In the genomic region with DNA sequence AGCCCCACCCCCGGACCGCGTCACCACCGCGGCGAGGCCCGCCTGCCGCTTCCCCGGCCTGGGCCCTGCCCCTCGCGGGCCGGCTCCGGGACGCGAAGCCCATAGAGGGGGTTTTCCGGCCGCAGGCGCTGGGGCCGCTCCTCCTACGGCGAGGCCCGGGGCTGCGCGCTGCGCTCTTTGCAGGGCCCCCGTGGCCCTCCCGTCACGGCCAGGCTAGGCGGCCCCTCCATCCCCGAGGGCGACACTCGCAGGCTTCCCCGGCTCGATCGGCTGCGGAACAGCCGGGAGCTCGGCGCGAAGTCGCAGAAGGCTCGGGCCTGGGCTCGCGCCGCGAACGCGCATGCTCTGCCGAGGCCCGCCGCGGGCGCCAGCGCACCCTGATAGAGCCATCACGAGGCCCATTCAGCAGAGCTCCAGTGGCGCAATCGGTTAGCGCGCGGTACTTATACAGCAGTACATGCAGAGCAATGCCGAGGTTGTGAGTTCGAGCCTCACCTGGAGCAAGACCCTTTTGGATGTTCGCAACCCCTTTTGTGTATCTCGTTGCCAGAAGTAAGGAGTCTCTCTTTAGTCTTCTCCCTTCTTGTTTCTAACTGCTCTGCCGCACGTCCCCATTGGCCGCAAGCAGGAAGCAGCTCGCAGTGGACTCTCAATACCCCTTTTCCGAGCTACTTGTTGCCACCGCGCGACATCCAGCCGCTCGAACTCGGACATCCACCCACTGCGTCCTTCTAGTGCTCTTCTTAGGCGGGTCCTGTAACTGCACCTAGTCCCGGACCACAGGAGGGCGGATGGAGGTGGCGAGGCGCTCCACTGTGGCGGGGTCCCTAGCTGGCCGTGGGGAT, we compare ENCODE assay signal across 1 cellular context.
TF ChIP-seq lines count a peak whose summit lies in the region.

No MANE protein-coding gene starts in this region.

TF ChIP-seq in K562, 482 proteins besides CTCF, POLR2A, EP300 and RAD21 (continued from another document and continues in another):
- peak; percentile 21; the same call in 1 of the 2 replicates for TF ChIP-seq STAT5A (IDR thresholded peaks at IDR 0.05; ENCODE audit: borderline replicate concordance, low read length)
- TF ChIP-seq ZNF444 (CRISPR knock-in tag; IDR thresholded peaks at IDR 0.05), result no peak
- TF ChIP-seq HNRNPLL (IDR thresholded peaks at IDR 0.05; ENCODE audit: low read depth, low read length, poor library complexity, severe bottlenecking), result peak; percentile 62
- TF ChIP-seq ZNF197 (CRISPR knock-in tag; IDR thresholded peaks at IDR 0.05; ENCODE audit: low read depth), result no peak; the same call in 1 of the 2 replicates
- TF ChIP-seq POLR2AphosphoS2 (IDR thresholded peaks at IDR 0.05; ENCODE audit: low read length), result no peak
- peak; percentile 66; the same call in 1 of the 2 replicates for TF ChIP-seq HNRNPL (IDR thresholded peaks at IDR 0.05; ENCODE audit: low read depth, low read length)
- peak; percentile 100 for TF ChIP-seq TBP (optimal IDR thresholded peaks at IDR 0.05; ENCODE audit: low read depth, low read length)
- TF ChIP-seq TFAM (CRISPR knock-in tag; conservative IDR thresholded peaks at IDR 0.05), result no peak
- peak; percentile 78; the same call in 1 of the 2 replicates for TF ChIP-seq GATAD2B (IDR thresholded peaks at IDR 0.05; ENCODE audit: borderline replicate concordance)
- TF ChIP-seq TARDBP (IDR thresholded peaks at IDR 0.05), result peak; percentile 70
- no peak for TF ChIP-seq NELFE (IDR thresholded peaks at IDR 0.05; ENCODE audit: insufficient read depth, insufficient read length)
- peak; percentile 19 for TF ChIP-seq SAP30 (IDR thresholded peaks at IDR 0.05; ENCODE audit: borderline replicate concordance, insufficient read depth, low read depth, low read length, poor library complexity, severe bottlenecking)
- peak; percentile 65 for TF ChIP-seq ZBTB8A (IDR thresholded peaks at IDR 0.05; ENCODE audit: partially characterized antibody)
- TF ChIP-seq ZNF3 (CRISPR knock-in tag; IDR thresholded peaks at IDR 0.05), result no peak
- peak in 1 of 2 experiments; percentile 53; a peak in 1 of 4 replicates for TF ChIP-seq RCOR1 (IDR thresholded peaks at IDR 0.05; ENCODE audit: borderline replicate concordance in 1 of 2, low read depth in 2 of 2, low read length in 2 of 2)
- TF ChIP-seq, protein P1, sequence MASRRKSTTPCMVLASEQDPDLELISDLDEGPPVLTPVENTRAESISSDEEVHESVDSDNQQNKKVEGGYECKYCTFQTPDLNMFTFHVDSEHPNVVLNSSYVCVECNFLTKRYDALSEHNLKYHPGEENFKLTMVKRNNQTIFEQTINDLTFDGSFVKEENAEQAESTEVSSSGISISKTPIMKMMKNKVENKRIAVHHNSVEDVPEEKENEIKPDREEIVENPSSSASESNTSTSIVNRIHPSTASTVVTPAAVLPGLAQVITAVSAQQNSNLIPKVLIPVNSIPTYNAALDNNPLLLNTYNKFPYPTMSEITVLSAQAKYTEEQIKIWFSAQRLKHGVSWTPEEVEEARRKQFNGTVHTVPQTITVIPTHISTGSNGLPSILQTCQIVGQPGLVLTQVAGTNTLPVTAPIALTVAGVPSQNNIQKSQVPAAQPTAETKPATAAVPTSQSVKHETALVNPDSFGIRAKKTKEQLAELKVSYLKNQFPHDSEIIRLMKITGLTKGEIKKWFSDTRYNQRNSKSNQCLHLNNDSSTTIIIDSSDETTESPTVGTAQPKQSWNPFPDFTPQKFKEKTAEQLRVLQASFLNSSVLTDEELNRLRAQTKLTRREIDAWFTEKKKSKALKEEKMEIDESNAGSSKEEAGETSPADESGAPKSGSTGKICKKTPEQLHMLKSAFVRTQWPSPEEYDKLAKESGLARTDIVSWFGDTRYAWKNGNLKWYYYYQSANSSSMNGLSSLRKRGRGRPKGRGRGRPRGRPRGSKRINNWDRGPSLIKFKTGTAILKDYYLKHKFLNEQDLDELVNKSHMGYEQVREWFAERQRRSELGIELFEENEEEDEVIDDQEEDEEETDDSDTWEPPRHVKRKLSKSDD (conservative IDR thresholded peaks at IDR 0.05; ENCODE audit: low read length), result peak; percentile 60; the same call in 1 of the 2 replicates
- TF ChIP-seq NR2F6 (CRISPR knock-in tag; IDR thresholded peaks at IDR 0.05), result no peak
- TF ChIP-seq KLF6 (CRISPR knock-in tag; IDR thresholded peaks at IDR 0.05; ENCODE audit: borderline replicate concordance), result no peak
- TF ChIP-seq, protein P2, sequence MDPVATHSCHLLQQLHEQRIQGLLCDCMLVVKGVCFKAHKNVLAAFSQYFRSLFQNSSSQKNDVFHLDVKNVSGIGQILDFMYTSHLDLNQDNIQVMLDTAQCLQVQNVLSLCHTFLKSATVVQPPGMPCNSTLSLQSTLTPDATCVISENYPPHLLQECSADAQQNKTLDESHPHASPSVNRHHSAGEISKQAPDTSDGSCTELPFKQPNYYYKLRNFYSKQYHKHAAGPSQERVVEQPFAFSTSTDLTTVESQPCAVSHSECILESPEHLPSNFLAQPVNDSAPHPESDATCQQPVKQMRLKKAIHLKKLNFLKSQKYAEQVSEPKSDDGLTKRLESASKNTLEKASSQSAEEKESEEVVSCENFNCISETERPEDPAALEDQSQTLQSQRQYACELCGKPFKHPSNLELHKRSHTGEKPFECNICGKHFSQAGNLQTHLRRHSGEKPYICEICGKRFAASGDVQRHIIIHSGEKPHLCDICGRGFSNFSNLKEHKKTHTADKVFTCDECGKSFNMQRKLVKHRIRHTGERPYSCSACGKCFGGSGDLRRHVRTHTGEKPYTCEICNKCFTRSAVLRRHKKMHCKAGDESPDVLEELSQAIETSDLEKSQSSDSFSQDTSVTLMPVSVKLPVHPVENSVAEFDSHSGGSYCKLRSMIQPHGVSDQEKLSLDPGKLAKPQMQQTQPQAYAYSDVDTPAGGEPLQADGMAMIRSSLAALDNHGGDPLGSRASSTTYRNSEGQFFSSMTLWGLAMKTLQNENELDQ (CRISPR knock-in tag; IDR thresholded peaks at IDR 0.05; ENCODE audit: borderline replicate concordance), result no peak
- TF ChIP-seq, protein P3, sequence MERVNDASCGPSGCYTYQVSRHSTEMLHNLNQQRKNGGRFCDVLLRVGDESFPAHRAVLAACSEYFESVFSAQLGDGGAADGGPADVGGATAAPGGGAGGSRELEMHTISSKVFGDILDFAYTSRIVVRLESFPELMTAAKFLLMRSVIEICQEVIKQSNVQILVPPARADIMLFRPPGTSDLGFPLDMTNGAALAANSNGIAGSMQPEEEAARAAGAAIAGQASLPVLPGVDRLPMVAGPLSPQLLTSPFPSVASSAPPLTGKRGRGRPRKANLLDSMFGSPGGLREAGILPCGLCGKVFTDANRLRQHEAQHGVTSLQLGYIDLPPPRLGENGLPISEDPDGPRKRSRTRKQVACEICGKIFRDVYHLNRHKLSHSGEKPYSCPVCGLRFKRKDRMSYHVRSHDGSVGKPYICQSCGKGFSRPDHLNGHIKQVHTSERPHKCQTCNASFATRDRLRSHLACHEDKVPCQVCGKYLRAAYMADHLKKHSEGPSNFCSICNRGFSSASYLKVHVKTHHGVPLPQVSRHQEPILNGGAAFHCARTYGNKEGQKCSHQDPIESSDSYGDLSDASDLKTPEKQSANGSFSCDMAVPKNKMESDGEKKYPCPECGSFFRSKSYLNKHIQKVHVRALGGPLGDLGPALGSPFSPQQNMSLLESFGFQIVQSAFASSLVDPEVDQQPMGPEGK (CRISPR knock-in tag; IDR thresholded peaks at IDR 0.05; ENCODE audit: borderline replicate concordance), result no peak
- TF ChIP-seq SLC30A9 (CRISPR knock-in tag; IDR thresholded peaks at IDR 0.05), result no peak
- TF ChIP-seq MYNN (IDR thresholded peaks at IDR 0.05), result no peak
- no peak for TF ChIP-seq MYNN (CRISPR knock-in tag; IDR thresholded peaks at IDR 0.05)
- TF ChIP-seq PCBP1 (IDR thresholded peaks at IDR 0.05; ENCODE audit: low read depth, low read length, poor library complexity, severe bottlenecking), result no peak
- TF ChIP-seq PML (IDR thresholded peaks at IDR 0.05; ENCODE audit: low read length), result 0 out of 2 replicates have a peak, but pooled peaks have one; percentile 34
- peak; percentile 94; the same call in 1 of the 2 replicates for TF ChIP-seq SREBF2 (CRISPR knock-in tag; IDR thresholded peaks at IDR 0.05)
- TF ChIP-seq, protein P4, sequence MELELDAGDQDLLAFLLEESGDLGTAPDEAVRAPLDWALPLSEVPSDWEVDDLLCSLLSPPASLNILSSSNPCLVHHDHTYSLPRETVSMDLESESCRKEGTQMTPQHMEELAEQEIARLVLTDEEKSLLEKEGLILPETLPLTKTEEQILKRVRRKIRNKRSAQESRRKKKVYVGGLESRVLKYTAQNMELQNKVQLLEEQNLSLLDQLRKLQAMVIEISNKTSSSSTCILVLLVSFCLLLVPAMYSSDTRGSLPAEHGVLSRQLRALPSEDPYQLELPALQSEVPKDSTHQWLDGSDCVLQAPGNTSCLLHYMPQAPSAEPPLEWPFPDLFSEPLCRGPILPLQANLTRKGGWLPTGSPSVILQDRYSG (tag; conservative IDR thresholded peaks at IDR 0.05; ENCODE audit: low read depth), result no peak
- TF ChIP-seq SMARCA4 (IDR thresholded peaks at IDR 0.05), result no peak
- TF ChIP-seq, protein P5, sequence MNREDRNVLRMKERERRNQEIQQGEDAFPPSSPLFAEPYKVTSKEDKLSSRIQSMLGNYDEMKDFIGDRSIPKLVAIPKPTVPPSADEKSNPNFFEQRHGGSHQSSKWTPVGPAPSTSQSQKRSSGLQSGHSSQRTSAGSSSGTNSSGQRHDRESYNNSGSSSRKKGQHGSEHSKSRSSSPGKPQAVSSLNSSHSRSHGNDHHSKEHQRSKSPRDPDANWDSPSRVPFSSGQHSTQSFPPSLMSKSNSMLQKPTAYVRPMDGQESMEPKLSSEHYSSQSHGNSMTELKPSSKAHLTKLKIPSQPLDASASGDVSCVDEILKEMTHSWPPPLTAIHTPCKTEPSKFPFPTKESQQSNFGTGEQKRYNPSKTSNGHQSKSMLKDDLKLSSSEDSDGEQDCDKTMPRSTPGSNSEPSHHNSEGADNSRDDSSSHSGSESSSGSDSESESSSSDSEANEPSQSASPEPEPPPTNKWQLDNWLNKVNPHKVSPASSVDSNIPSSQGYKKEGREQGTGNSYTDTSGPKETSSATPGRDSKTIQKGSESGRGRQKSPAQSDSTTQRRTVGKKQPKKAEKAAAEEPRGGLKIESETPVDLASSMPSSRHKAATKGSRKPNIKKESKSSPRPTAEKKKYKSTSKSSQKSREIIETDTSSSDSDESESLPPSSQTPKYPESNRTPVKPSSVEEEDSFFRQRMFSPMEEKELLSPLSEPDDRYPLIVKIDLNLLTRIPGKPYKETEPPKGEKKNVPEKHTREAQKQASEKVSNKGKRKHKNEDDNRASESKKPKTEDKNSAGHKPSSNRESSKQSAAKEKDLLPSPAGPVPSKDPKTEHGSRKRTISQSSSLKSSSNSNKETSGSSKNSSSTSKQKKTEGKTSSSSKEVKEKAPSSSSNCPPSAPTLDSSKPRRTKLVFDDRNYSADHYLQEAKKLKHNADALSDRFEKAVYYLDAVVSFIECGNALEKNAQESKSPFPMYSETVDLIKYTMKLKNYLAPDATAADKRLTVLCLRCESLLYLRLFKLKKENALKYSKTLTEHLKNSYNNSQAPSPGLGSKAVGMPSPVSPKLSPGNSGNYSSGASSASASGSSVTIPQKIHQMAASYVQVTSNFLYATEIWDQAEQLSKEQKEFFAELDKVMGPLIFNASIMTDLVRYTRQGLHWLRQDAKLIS (CRISPR knock-in tag; IDR thresholded peaks at IDR 0.05), result peak; percentile 93
- TF ChIP-seq LEF1 (IDR thresholded peaks at IDR 0.05), result no peak
- peak; percentile 99 for TF ChIP-seq BRD9 (IDR thresholded peaks at IDR 0.05; ENCODE audit: low read depth, partially characterized antibody)
- no peak for TF ChIP-seq HEY1 (CRISPR knock-in tag; IDR thresholded peaks at IDR 0.05; ENCODE audit: borderline replicate concordance)
- TF ChIP-seq PHTF2 (CRISPR knock-in tag; IDR thresholded peaks at IDR 0.05), result no peak
- no peak for TF ChIP-seq TCF7L2 (IDR thresholded peaks at IDR 0.05; ENCODE audit: low read depth, low read length)
- TF ChIP-seq SMC3 (conservative IDR thresholded peaks at IDR 0.05; ENCODE audit: insufficient read depth, low read depth, low read length), result no peak
- TF ChIP-seq SMAD1 (IDR thresholded peaks at IDR 0.05; ENCODE audit: low read depth, low read length, partially characterized antibody), result no peak
- TF ChIP-seq NR4A1 (CRISPR knock-in tag; IDR thresholded peaks at IDR 0.05), result no peak
- peak; percentile 39; the same call in 1 of the 2 replicates for TF ChIP-seq NR4A1 (tag; IDR thresholded peaks at IDR 0.05)
- peak; percentile 100 for TF ChIP-seq POLR2H (tag; IDR thresholded peaks at IDR 0.05; ENCODE audit: low read depth)
- TF ChIP-seq MXI1 (IDR thresholded peaks at IDR 0.05; ENCODE audit: low read depth, low read length), result no peak
- TF ChIP-seq, protein P6, sequence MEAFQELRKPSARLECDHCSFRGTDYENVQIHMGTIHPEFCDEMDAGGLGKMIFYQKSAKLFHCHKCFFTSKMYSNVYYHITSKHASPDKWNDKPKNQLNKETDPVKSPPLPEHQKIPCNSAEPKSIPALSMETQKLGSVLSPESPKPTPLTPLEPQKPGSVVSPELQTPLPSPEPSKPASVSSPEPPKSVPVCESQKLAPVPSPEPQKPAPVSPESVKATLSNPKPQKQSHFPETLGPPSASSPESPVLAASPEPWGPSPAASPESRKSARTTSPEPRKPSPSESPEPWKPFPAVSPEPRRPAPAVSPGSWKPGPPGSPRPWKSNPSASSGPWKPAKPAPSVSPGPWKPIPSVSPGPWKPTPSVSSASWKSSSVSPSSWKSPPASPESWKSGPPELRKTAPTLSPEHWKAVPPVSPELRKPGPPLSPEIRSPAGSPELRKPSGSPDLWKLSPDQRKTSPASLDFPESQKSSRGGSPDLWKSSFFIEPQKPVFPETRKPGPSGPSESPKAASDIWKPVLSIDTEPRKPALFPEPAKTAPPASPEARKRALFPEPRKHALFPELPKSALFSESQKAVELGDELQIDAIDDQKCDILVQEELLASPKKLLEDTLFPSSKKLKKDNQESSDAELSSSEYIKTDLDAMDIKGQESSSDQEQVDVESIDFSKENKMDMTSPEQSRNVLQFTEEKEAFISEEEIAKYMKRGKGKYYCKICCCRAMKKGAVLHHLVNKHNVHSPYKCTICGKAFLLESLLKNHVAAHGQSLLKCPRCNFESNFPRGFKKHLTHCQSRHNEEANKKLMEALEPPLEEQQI (IDR thresholded peaks at IDR 0.05), result peak; percentile 79
- TF ChIP-seq FOXA1 (IDR thresholded peaks at IDR 0.05; ENCODE audit: borderline replicate concordance), result no peak
- TF ChIP-seq MTF1 (CRISPR knock-in tag; IDR thresholded peaks at IDR 0.05; ENCODE audit: borderline replicate concordance), result no peak
- peak; percentile 96 for TF ChIP-seq LCOR (CRISPR knock-in tag; IDR thresholded peaks at IDR 0.05)
- TF ChIP-seq ZNF121 (CRISPR knock-in tag; conservative IDR thresholded peaks at IDR 0.05), result no peak
- peak; percentile 94 for TF ChIP-seq CTBP1 (IDR thresholded peaks at IDR 0.05; ENCODE audit: borderline replicate concordance)
- TF ChIP-seq DACH1 (IDR thresholded peaks at IDR 0.05; ENCODE audit: partially characterized antibody), result peak; percentile 23
- no peak for TF ChIP-seq NCOA4 (IDR thresholded peaks at IDR 0.05; ENCODE audit: partially characterized antibody)
- TF ChIP-seq, protein P7, sequence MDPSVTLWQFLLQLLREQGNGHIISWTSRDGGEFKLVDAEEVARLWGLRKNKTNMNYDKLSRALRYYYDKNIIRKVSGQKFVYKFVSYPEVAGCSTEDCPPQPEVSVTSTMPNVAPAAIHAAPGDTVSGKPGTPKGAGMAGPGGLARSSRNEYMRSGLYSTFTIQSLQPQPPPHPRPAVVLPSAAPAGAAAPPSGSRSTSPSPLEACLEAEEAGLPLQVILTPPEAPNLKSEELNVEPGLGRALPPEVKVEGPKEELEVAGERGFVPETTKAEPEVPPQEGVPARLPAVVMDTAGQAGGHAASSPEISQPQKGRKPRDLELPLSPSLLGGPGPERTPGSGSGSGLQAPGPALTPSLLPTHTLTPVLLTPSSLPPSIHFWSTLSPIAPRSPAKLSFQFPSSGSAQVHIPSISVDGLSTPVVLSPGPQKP (CRISPR knock-in tag; IDR thresholded peaks at IDR 0.05), result no peak
- TF ChIP-seq ELF1 (tag; IDR thresholded peaks at IDR 0.05), result 0 out of 2 replicates have a peak, but pooled peaks have one; percentile 34
- no peak for TF ChIP-seq ESRRB (CRISPR knock-in tag; IDR thresholded peaks at IDR 0.05; ENCODE audit: borderline replicate concordance)
